In genomic region chr10:96858706-96859050, GRCh38 we compare ENCODE assay signal across 13 cellular contexts. TPM values are rescaled to one million over a fixed set of nuclear protein-coding genes. Genes with fewer than 3 reads are reported as not detected.
DNase-seq lines count a peak whose midpoint lies in the region; ATAC-seq, FAIRE-seq and TF ChIP-seq lines count a peak whose summit lies in the region.
"Had no signal": no experiment of that assay in that cellular context is flagged by ENCODE, and none has a peak within 500 bp of the region (broad histone marks: within the 10 kb centered on the region; RNA-seq: fewer than 3 reads in every experiment).

No MANE protein-coding gene starts in this region.

- H3K79me2 ChIP-seq in smooth muscle cell (ENCODE audit: low read depth) = peaks cover 98% of the 10 kb centered on the region

- H3K4me3 ChIP-seq in fibroblast of villous mesenchyme (ENCODE audit: low read depth, low read length) (no peak overlapping the region), smooth muscle cell (no peak overlapping the region)
- H3K4me3 ChIP-seq: BLaER1 treated with 17β-estradiol and CSF1 and Interleukin-3, amounts not matched to agents 10 nM and 100 nM; GM23248; PC-9 had no signal

- no peaks in the 10 kb centered on the region for H3K36me3 ChIP-seq in smooth muscle cell (ENCODE audit: low read depth)

- H3K27me3 Mint-ChIP-seq in activated T-helper 2 cell treated with anti-CD3 and anti-CD28 coated beads, Interferon-gamma antibody, Interleukin-2, Interleukin-4, amounts not matched to agents 10 μg/mL and 5 μg/mL and 100 μg/mL, durations not matched to agents 14 hours and 24 hours and 36 hours (ENCODE audit: low read depth) = no peaks in the 10 kb centered on the region

- H3K9me3 ChIP-seq in smooth muscle cell (replicated peaks; ENCODE audit: low read depth) = no peaks in the 10 kb centered on the region

- intact Hi-C loops in activated T-helper 2 cell treated with anti-CD3 and anti-CD28 coated beads, Interferon-gamma antibody, Interleukin-2, Interleukin-4, amounts not matched to agents 10 μg/mL and 5 μg/mL and 100 μg/mL, durations not matched to agents 14 hours and 24 hours and 36 hours (cut with micrococcal nuclease) = no loop called here

- H2AFZ ChIP-seq in smooth muscle cell (ENCODE audit: low read depth) = no peak overlapping the region
- H2AFZ ChIP-seq: GM23248, PC-9 had no signal

- peaks cover 100% of the 10 kb centered on the region for H4K20me1 ChIP-seq in smooth muscle cell (ENCODE audit: low read depth)

- H3K4me1 ChIP-seq in smooth muscle cell (ENCODE audit: low read depth) = peaks cover 23% of the 10 kb centered on the region

- FAIRE-seq in RCC 7860 (lab: Jason Lieb, UNC) = no peak

- H3K27ac ChIP-seq in smooth muscle cell (ENCODE audit: low read depth) = peak overlapping the region; percentile 19
- H3K27ac ChIP-seq: BLaER1 treated with 17β-estradiol and CSF1 and Interleukin-3, amounts not matched to agents 10 nM and 100 nM; GM23248; PC-9 had no signal

- H3K9me3 Mint-ChIP-seq in activated T-helper 2 cell treated with anti-CD3 and anti-CD28 coated beads, Interferon-gamma antibody, Interleukin-2, Interleukin-4, amounts not matched to agents 10 μg/mL and 5 μg/mL and 100 μg/mL, durations not matched to agents 14 hours and 24 hours and 36 hours = no peaks in the 10 kb centered on the region

- TF ChIP-seq CTCF in fibroblast of villous mesenchyme (IDR thresholded peaks at IDR 0.05; ENCODE audit: insufficient read depth, low read depth, low read length) (no peak), smooth muscle cell (IDR thresholded peaks at IDR 0.05; ENCODE audit: borderline replicate concordance, insufficient read depth, poor library complexity, severe bottlenecking) (no peak)

- H3K9ac ChIP-seq in smooth muscle cell (ENCODE audit: low read depth) = no peak overlapping the region
- H3K9ac ChIP-seq: GM23248 had no signal

- DNase-seq in GM03348 (ENCODE audit: low spot score) = peak; percentile 14
- DNase-seq in RCC 7860 (ENCODE audit: low spot score) = peak; percentile 1
- DNase-seq in fibroblast of villous mesenchyme (ENCODE audit: low read depth) = peak; percentile 66
- DNase-seq in smooth muscle cell (lab: John Stamatoyannopoulos, UW; ENCODE audit: unreplicated experiment) = no peak
- DNase-seq in activated T-helper 2 cell treated with anti-CD3 and anti-CD28 coated beads, Interferon-gamma antibody, Interleukin-2, Interleukin-4, amounts not matched to agents 10 μg/mL and 5 μg/mL and 100 μg/mL, durations not matched to agents 14 hours and 24 hours and 36 hours (ENCODE audit: low spot score) = no peak
- DNase-seq in NCI-H2107 treated with DMSO at 0.1 percent for 48 hours (lab: John Stamatoyannopoulos, UW; ENCODE audit: unreplicated experiment) = no peak
- DNase-seq: NCI-H1930, NCI-H2171 treated with DMSO at 0.1 percent for 48 hours, NCI-H774, PC-9 had no signal

- no peak overlapping the region for H3K27ac Mint-ChIP-seq in activated T-helper 2 cell treated with anti-CD3 and anti-CD28 coated beads, Interferon-gamma antibody, Interleukin-2, Interleukin-4, amounts not matched to agents 10 μg/mL and 5 μg/mL and 100 μg/mL, durations not matched to agents 14 hours and 24 hours and 36 hours

- H3K4me1 Mint-ChIP-seq in activated T-helper 2 cell treated with anti-CD3 and anti-CD28 coated beads, Interferon-gamma antibody, Interleukin-2, Interleukin-4, amounts not matched to agents 10 μg/mL and 5 μg/mL and 100 μg/mL, durations not matched to agents 14 hours and 24 hours and 36 hours (ENCODE audit: low read depth) = peaks cover 26% of the 10 kb centered on the region

- H3K36me3 Mint-ChIP-seq in activated T-helper 2 cell treated with anti-CD3 and anti-CD28 coated beads, Interferon-gamma antibody, Interleukin-2, Interleukin-4, amounts not matched to agents 10 μg/mL and 5 μg/mL and 100 μg/mL, durations not matched to agents 14 hours and 24 hours and 36 hours (ENCODE audit: low read depth) = peaks cover 24% of the 10 kb centered on the region

- H3F3A ChIP-seq in smooth muscle cell (ENCODE audit: low read depth) = no peaks in the 10 kb centered on the region

- ATAC-seq in HG03039 (IDR thresholded peaks at IDR 0.05; ENCODE audit: unreplicated experiment) = no peak

- 75% methylated on average over 2 of the region's 2 CpGs for WGBS in smooth muscle cell (ENCODE audit: low lambda C conversion rate)

- no peak overlapping the region for H3K4me3 Mint-ChIP-seq in activated T-helper 2 cell treated with anti-CD3 and anti-CD28 coated beads, Interferon-gamma antibody, Interleukin-2, Interleukin-4, amounts not matched to agents 10 μg/mL and 5 μg/mL and 100 μg/mL, durations not matched to agents 14 hours and 24 hours and 36 hours (ENCODE audit: low read depth)

- H3K4me2 ChIP-seq in smooth muscle cell = no peak overlapping the region
- H3K4me2 ChIP-seq: BLaER1 treated with 17β-estradiol and CSF1 and Interleukin-3, amounts not matched to agents 10 nM and 100 nM; PC-9 had no signal

- no peaks in the 10 kb centered on the region for H3K27me3 ChIP-seq in smooth muscle cell (ENCODE audit: low read depth)
- H3K27me3 ChIP-seq: BLaER1 treated with 17β-estradiol and CSF1 and Interleukin-3, amounts not matched to agents 10 nM and 100 nM had no signal

RNA-seq across cellular contexts. Expression of gene LCOR, which starts 26.6 kb away (rescaled TPM):
- total RNA-seq in fibroblast of villous mesenchyme (31.6 and 58.7 TPM in 2 replicates), smooth muscle cell (27.8 and 29.9 TPM in 2 replicates)
- 10.6 and 20.7 TPM in 2 replicates for polyA plus RNA-seq in smooth muscle cell
- 23.6 and 27.3 TPM in 2 replicates for total RNA-seq in activated T-helper 2 cell treated with anti-CD3 and anti-CD28 coated beads, Interferon-gamma antibody, Interleukin-2, Interleukin-4, amounts not matched to agents 10 μg/mL and 5 μg/mL and 100 μg/mL, durations not matched to agents 14 hours and 24 hours and 36 hours

Comparison
In these comparisons a context has a peak if more than half of its experiments do, and no peak if none do; other contexts are left out.
1. DNase-seq: peak in GM03348 (single experiment), RCC 7860 (single experiment) and fibroblast of villous mesenchyme (single experiment); none in smooth muscle cell (single experiment), activated T-helper 2 cell treated with anti-CD3 and anti-CD28 coated beads, Interferon-gamma antibody, Interleukin-2, Interleukin-4, amounts not matched to agents 10 μg/mL and 5 μg/mL and 100 μg/mL, durations not matched to agents 14 hours and 24 hours and 36 hours (single experiment) and NCI-H2107 treated with DMSO at 0.1 percent for 48 hours (single experiment).